8 cellular contexts compared by ENCODE assay signal in genomic region chr15:90665288-90666134, GRCh38. TPM values are rescaled to one million over a fixed set of nuclear protein-coding genes. Genes with fewer than 3 reads are reported as not detected.
DNase-seq lines count a peak whose midpoint lies in the region; ATAC-seq and TF ChIP-seq lines count a peak whose summit lies in the region.

No MANE protein-coding gene starts in this region.

- H3K4me3 Mint-ChIP-seq in Calu3 (ENCODE audit: low read depth, unreplicated experiment) (peak overlapping the region; percentile 77), H9 (no peak overlapping the region)

- H3K4me2 ChIP-seq in H9 (ENCODE audit: insufficient read depth, insufficient read length, low read length), result no peak overlapping the region

- no peak overlapping the region for H3K18ac ChIP-seq in H9 (ENCODE audit: insufficient read length, low read depth, low read length)

- no peaks in the 10 kb centered on the region for H3K79me1 ChIP-seq in H9 (ENCODE audit: insufficient read depth, low read depth, low read length, poor library complexity, severe bottlenecking)

- no peak overlapping the region for H2BK20ac ChIP-seq in H9 (ENCODE audit: low read depth, low read length, poor library complexity, severe bottlenecking)

- DNase-seq in Calu3 (peak; percentile 69), astrocyte of the hippocampus (ENCODE audit: low read depth, low spot score) (peak; percentile 70), H9 (no peak)
- peak; percentile 29 to 32 for DNase-seq in stimulated activated CD4-positive, alpha-beta T cell treated with anti-CD3 and anti-CD28 coated beads, Interleukin-4, amount 100 ng/mL, for 48 hours (ENCODE audit: low read depth in 2 of 2)

- H3K27me3 ChIP-seq in iPS-20b (ENCODE audit: insufficient read depth, low read length) (no peaks in the 10 kb centered on the region), H9 (ENCODE audit: insufficient read depth, low read length) (no peaks in the 10 kb centered on the region)

- H3K36me3 Mint-ChIP-seq in Calu3 (ENCODE audit: insufficient read depth, unreplicated experiment) (peaks cover 24% of the 10 kb centered on the region), H9 (ENCODE audit: insufficient read depth in 1 of 3, low read depth in 3 of 3) (no peaks in the 10 kb centered on the region)

- H3K9ac ChIP-seq in iPS-20b (ENCODE audit: low read depth, low read length) (no peak overlapping the region; the same call in 1 of the 2 replicates), H9 (ENCODE audit: extremely low read depth, insufficient read length, low read length) (no peak overlapping the region)

- peak overlapping the region; percentile 62; the same call in 1 of the 2 replicates for H3K4me3 ChIP-seq in iPS-20b (ENCODE audit: low read length)

- H3K27ac Mint-ChIP-seq in Calu3 (ENCODE audit: unreplicated experiment) (peak overlapping the region; percentile 37), H9 (no peak overlapping the region)

- H4K20me1 ChIP-seq in H9 (ENCODE audit: control insufficient read depth, insufficient read depth, insufficient read length), result no peaks in the 10 kb centered on the region

- no peak overlapping the region for H3K14ac ChIP-seq in H9 (ENCODE audit: insufficient read depth, low read length)

- no peaks in the 10 kb centered on the region for H3K79me2 ChIP-seq in H9 (ENCODE audit: insufficient read depth, low read length)

- TF ChIP-seq CTCF in Calu3 (IDR thresholded peaks at IDR 0.05; ENCODE audit: unreplicated experiment), result no peak
- no peak for TF ChIP-seq CTCF in H9 (conservative IDR thresholded peaks at IDR 0.05)

- H2AK5ac ChIP-seq in H9 (ENCODE audit: insufficient read length, low read length), result no peak overlapping the region

- peak; percentile 65 for ATAC-seq in GM19438 (IDR thresholded peaks at IDR 0.05; ENCODE audit: low read depth, unreplicated experiment)
- peak; percentile 60 for ATAC-seq in HG03469 (IDR thresholded peaks at IDR 0.05; ENCODE audit: unreplicated experiment)

- H2BK5ac ChIP-seq in H9 (ENCODE audit: insufficient read length, low read length), result no peak overlapping the region

- H2BK12ac ChIP-seq in H9 (ENCODE audit: insufficient read length, low read depth, low read length), result no peak overlapping the region

- intact Hi-C loops in Calu3 (cut with micrococcal nuclease; ENCODE audit: unreplicated experiment), result loop anchor here (5.0 kb wide), 1 partner anchor 52 kb away; the partner anchor contains the start of gene BLM

- H3K9me3 Mint-ChIP-seq in Calu3 (ENCODE audit: low read depth, unreplicated experiment) (peaks cover 3% of the 10 kb centered on the region), H9 (no peaks in the 10 kb centered on the region)

- no peak overlapping the region for H3K23ac ChIP-seq in H9 (ENCODE audit: insufficient read length, low read depth, low read length)

- CTCF ChIA-PET in Calu3 (lab: Charles Lee), result interaction anchor here (1.5 kb wide), 1 partner anchor 11 kb away, joined by 4 read pairs; no protein-coding TSS in a partner anchor

- H4K91ac ChIP-seq in H9 (ENCODE audit: insufficient read length, low read depth, low read length), result no peak overlapping the region

- peak; percentile 57 for TF ChIP-seq POLR2A in Raji (IDR thresholded peaks at IDR 0.05; ENCODE audit: insufficient read depth, low read depth, low read length)

- H2BK15ac ChIP-seq in H9 (ENCODE audit: low read depth, low read length), result no peak overlapping the region

- H3K23me2 ChIP-seq in H9 (ENCODE audit: insufficient read length, low read depth, low read length, poor library complexity, severe bottlenecking), result no peaks in the 10 kb centered on the region

- H3K27ac ChIP-seq in iPS-20b (ENCODE audit: low read length) (no peak overlapping the region), H9 (ENCODE audit: insufficient read length, low read depth, low read length) (no peak overlapping the region)

- H3K4me1 ChIP-seq in iPS-20b (ENCODE audit: insufficient read depth, low read length) (no peaks in the 10 kb centered on the region), H9 (ENCODE audit: insufficient read depth, low read length) (no peaks in the 10 kb centered on the region)

- H2BK120ac ChIP-seq in H9 (ENCODE audit: low read depth, low read length, poor library complexity, severe bottlenecking), result no peak overlapping the region

- H3K56ac ChIP-seq in H9 (ENCODE audit: insufficient read length, low read depth, low read length), result no peak overlapping the region

- no CpG with 5 or more reads among the region's 75 CpGs for WGBS in H9 (ENCODE audit: extremely low coverage, insufficient read length, low lambda C conversion rate)

- H3K9me3 ChIP-seq in iPS-20b (ENCODE audit: insufficient read depth, low read depth, low read length) (no peaks in the 10 kb centered on the region), H9 (ENCODE audit: control insufficient read depth, low read depth, low read length) (no peaks in the 10 kb centered on the region)

- H4K8ac ChIP-seq in H9 (replicated peaks; ENCODE audit: insufficient read length, low read depth, low read length), result no peak overlapping the region

- no peak overlapping the region for H4K5ac ChIP-seq in H9 (ENCODE audit: insufficient read length, low read depth, low read length)

- H3K36me3 ChIP-seq in iPS-20b (ENCODE audit: insufficient read depth, low read depth, low read length), result no peaks in the 10 kb centered on the region

- peaks cover 14% of the 10 kb centered on the region for H3K4me1 Mint-ChIP-seq in Calu3 (ENCODE audit: low read depth, unreplicated experiment)
- peaks cover 7 to 8% of the 10 kb centered on the region in 2 experiments for H3K4me1 Mint-ChIP-seq in H9

- H3K27me3 Mint-ChIP-seq in Calu3 (ENCODE audit: unreplicated experiment) (peaks cover 22% of the 10 kb centered on the region), H9 (ENCODE audit: low read depth) (no peaks in the 10 kb centered on the region)

- no peak overlapping the region for H2AFZ ChIP-seq in H9 (ENCODE audit: low read length)

- H3K4ac ChIP-seq in H9 (ENCODE audit: low read depth, low read length), result no peak overlapping the region

- no peak overlapping the region for H3T11ph ChIP-seq in H9 (ENCODE audit: low read length)

- TSS peak; percentile 72 for BruUV-seq in Calu3 (replicated peaks; lab: Mats Ljungman, UMichigan)

RNA-seq across cellular contexts. Expression of gene BLM, which starts 51.6 kb away (rescaled TPM):
- total RNA-seq in Calu3 (2022), result 26.7 and 31.8 TPM in 2 replicates
- total RNA-seq in H9 (2021), result 41.3 and 43.4 TPM in 2 replicates
